8 cellular contexts compared by ENCODE assay signal in genomic region chr17:933168-934083, GRCh38. TPM values are rescaled to one million over a fixed set of nuclear protein-coding genes. Genes with fewer than 3 reads are reported as not detected.
A peak's percentile ranks its signal among the peaks of the same experiment; 100 is the strongest.
DNase-seq lines count a peak whose midpoint lies in the region; ATAC-seq and TF ChIP-seq lines count a peak whose summit lies in the region.

No MANE protein-coding gene starts in this region.

- ATAC-seq in GM19328 (IDR thresholded peaks at IDR 0.05; ENCODE audit: unreplicated experiment) (no peak), GM19463 (IDR thresholded peaks at IDR 0.05; ENCODE audit: unreplicated experiment) (no peak), GM19035 (IDR thresholded peaks at IDR 0.05; ENCODE audit: unreplicated experiment) (no peak)

- TF ChIP-seq CTCF in HFFc6 (IDR thresholded peaks at IDR 0.05) (no peak), suprapubic skin (IDR thresholded peaks at IDR 0.05) (no peak)

- peak; percentile 95 for DNase-seq in HFFc6
- DNase-seq in amniotic stem cell (lab: John Stamatoyannopoulos, UW): peak; percentile 68
- DNase-seq in iPS DF 19.7 (ENCODE audit: low read depth, low spot score): peak; percentile 60
- DNase-seq in suprapubic skin (ENCODE audit: low spot score in 2 of 2): no peak
- no peak for DNase-seq in middle frontal gyrus (ENCODE audit: extremely low spot score, low spot score)

- H3K9me3 ChIP-seq in suprapubic skin: no peaks in the 10 kb centered on the region

- TF ChIP-seq EP300 in suprapubic skin (IDR thresholded peaks at IDR 0.05): no peak

- WGBS in suprapubic skin: 34% methylated on average over 18 of the region's 18 CpGs

- peak overlapping the region; percentile 83 for H3K4me3 Mint-ChIP-seq in HFFc6

- peaks cover 26% of the 10 kb centered on the region for H3K36me3 Mint-ChIP-seq in HFFc6 (ENCODE audit: low read depth)

- no peaks in the 10 kb centered on the region for H3K9me3 Mint-ChIP-seq in HFFc6

- no peak overlapping the region for H3K4me3 ChIP-seq in suprapubic skin

- TF ChIP-seq POLR2A in suprapubic skin (IDR thresholded peaks at IDR 0.05): no peak

- H3K36me3 ChIP-seq in suprapubic skin: no peaks in the 10 kb centered on the region

- H3K4me1 ChIP-seq in suprapubic skin: peaks cover 24% of the 10 kb centered on the region

- H3K4me1 Mint-ChIP-seq in HFFc6 (ENCODE audit: low read depth): peaks cover 59% of the 10 kb centered on the region

- peaks cover 5% of the 10 kb centered on the region for H3K27me3 Mint-ChIP-seq in HFFc6 (ENCODE audit: insufficient read depth)

- H3K27ac Mint-ChIP-seq in HFFc6: peak overlapping the region; percentile 94

- peak overlapping the region; percentile 61 for H3K27ac ChIP-seq in suprapubic skin

- no peaks in the 10 kb centered on the region for H3K27me3 ChIP-seq in suprapubic skin

RNA-seq across cellular contexts. Expression of gene NXN, which starts 46.1 kb away (rescaled TPM):
- total RNA-seq in HFFc6 (2021; fragmentation: NEBNext Ultra II Directional; extraction: Animal tissue kit (Norgen Biotek cat#: 25700)): 10 to 100 TPM; 81.7 to 93.8 (median 92.2) TPM
- 10 to 100 TPM; 18.9 to 47.2 (median 33.4) TPM for total RNA-seq in suprapubic skin

Comparison
In these comparisons a context has a peak if more than half of its experiments do, and no peak if none do; other contexts are left out.
1. DNase-seq: peak in HFFc6 (single experiment), amniotic stem cell (single experiment) and iPS DF 19.7 (single experiment); none in suprapubic skin (0 of 2) and middle frontal gyrus (single experiment).